8 cellular contexts compared by ENCODE assay signal in the genomic region with DNA sequence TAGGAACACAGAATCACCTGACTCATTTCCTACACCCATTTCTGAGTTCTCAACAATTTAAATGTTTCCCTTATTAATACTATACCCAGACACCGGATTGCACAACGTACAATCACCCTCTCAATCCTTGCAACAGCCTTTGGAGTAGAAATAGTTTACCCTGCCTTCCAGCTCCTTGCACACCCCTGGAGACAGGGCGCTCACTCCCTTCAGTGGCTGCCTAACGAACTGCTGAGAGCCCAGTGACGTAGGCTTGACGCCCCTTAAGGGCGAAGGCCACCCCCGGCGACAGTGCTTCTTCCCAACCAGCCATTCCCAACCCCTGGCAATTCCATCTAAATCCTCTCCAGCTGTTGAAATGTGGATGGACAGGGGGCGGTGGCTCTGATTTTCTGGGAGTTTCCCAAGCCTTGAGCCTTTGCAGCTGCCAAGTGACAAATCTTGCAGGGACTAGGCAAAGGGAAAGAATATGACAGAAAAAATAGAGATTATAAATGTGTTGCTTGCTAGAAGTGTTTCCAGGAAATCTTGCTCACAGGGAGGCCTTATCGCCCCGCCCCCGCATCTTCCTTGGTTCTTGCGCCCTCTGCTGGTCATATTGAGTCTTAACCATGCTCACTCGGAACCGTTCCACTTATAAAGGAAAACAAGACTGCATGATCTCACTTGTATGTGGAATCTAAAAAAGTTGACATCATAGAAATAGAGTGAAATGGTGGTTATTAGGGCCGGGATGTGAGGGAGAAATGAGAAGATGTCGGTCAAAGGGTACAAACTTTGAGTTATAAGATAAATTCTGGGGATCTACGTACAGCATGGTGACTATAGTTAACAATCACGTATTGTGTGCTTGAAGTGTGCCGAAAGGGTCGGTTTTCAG. TPM values are rescaled to one million over a fixed set of nuclear protein-coding genes. Genes with fewer than 3 reads are reported as not detected.
A peak's percentile ranks its signal among the peaks of the same experiment; 100 is the strongest.
DNase-seq lines count a peak whose midpoint lies in the region; ATAC-seq and TF ChIP-seq lines count a peak whose summit lies in the region.

No MANE protein-coding gene starts in this region.

- H3K9me3 Mint-ChIP-seq in naive thymus-derived CD8-positive, alpha-beta T cell: no peaks in the 10 kb centered on the region

- H3K79me2 ChIP-seq in DND-41 (ENCODE audit: insufficient read depth, low read length): no peaks in the 10 kb centered on the region

- POLR2A ChIA-PET in naive thymus-derived CD8-positive, alpha-beta T cell (lab: Charles Lee): no interaction called here

- no peak overlapping the region for H3K9ac ChIP-seq in DND-41 (ENCODE audit: low read depth, low read length)

- ATAC-seq in DND-41 (ENCODE audit: insufficient read depth, low read depth): peak; percentile 95
- ATAC-seq in naive thymus-derived CD8-positive, alpha-beta T cell: peak; percentile 78 to 84

- H3K4me1 Mint-ChIP-seq in naive thymus-derived CD8-positive, alpha-beta T cell: peaks cover 17 to 38% (median 31%) of the 10 kb centered on the region in 4 donors

- no peaks in the 10 kb centered on the region for H3K36me3 ChIP-seq in DND-41 (ENCODE audit: insufficient read depth, low read length)

- peak overlapping the region; percentile 65; the same call in 1 of the 2 replicates for H2AFZ ChIP-seq in DND-41 (ENCODE audit: low read depth, low read length)

- H3K4me3 Mint-ChIP-seq in naive thymus-derived CD8-positive, alpha-beta T cell: peak overlapping the region in 3 of 10 donors; percentile 3 to 39 (median 11)

- H3K4me1 ChIP-seq in DND-41 (ENCODE audit: insufficient read depth, low read length): peaks cover 6% of the 10 kb centered on the region

- H3K27me3 Mint-ChIP-seq in naive thymus-derived CD8-positive, alpha-beta T cell: peaks cover 27 to 77% (median 43%) of the 10 kb centered on the region in 5 donors

- H3K27ac ChIP-seq in DND-41 (ENCODE audit: low read length): no peak overlapping the region

- no peaks in the 10 kb centered on the region for H3K36me3 Mint-ChIP-seq in naive thymus-derived CD8-positive, alpha-beta T cell

- no peaks in the 10 kb centered on the region for H3K9me3 ChIP-seq in DND-41 (ENCODE audit: insufficient read depth, low read length, severe bottlenecking)

- no peak overlapping the region for H3K4me2 ChIP-seq in DND-41 (ENCODE audit: insufficient read depth, low read length)

- TF ChIP-seq CTCF in DND-41 (IDR thresholded peaks at IDR 0.05; ENCODE audit: borderline replicate concordance, extremely low read depth, low read length, poor library complexity, severe bottlenecking): peak; percentile 90

- H3K27ac Mint-ChIP-seq in naive thymus-derived CD8-positive, alpha-beta T cell: peak overlapping the region in 3 of 10 donors; percentile 10 to 50 (median 10)

- no peaks in the 10 kb centered on the region for H4K20me1 ChIP-seq in DND-41 (ENCODE audit: insufficient read depth, low read length)

- no peaks in the 10 kb centered on the region for H3K27me3 ChIP-seq in DND-41 (ENCODE audit: insufficient read depth, low read length, poor library complexity)

- TF ChIP-seq POLR2A in erythroblast (IDR thresholded peaks at IDR 0.05; ENCODE audit: low read length): no peak

- no peak overlapping the region for H3K4me3 ChIP-seq in DND-41 (ENCODE audit: low read depth in 1 of 2, low read length in 2 of 2)
- peak overlapping the region; percentile 15; the same call in 1 of the 2 replicates for H3K4me3 ChIP-seq in Jurkat, Clone E6-1 (ENCODE audit: low read length)

- DNase-seq in DND-41: peak; percentile 75
- peak; percentile 76 for DNase-seq in Jurkat, Clone E6-1 (ENCODE audit: low read depth, low spot score)
- DNase-seq in OCI-M1 (lab: John Stamatoyannopoulos, UW): peak; percentile 94
- DNase-seq in activated T-cell treated with anti-CD3 and anti-CD28 coated beads for 24 hours (ENCODE audit: low read depth): peak; percentile 76
- peak; percentile 82 to 92 for DNase-seq in erythroblast (lab: John Stamatoyannopoulos, UW)
- peak; percentile 62 to 90 (median 76) for DNase-seq in naive thymus-derived CD8-positive, alpha-beta T cell
- peak; percentile 43 to 70 for DNase-seq in stimulated activated CD8-positive, alpha-beta memory T cell treated with anti-CD3 and anti-CD28 coated beads, Interleukin-7, amount 100 ng/mL, for 48 hours (ENCODE audit: extremely low read depth in 1 of 2, low read depth in 1 of 2)
- no peak for DNase-seq in cortex of kidney (lab: John Stamatoyannopoulos, UW)

RNA-seq across cellular contexts. Expression of gene BARX1, which starts 7.6 kb away (rescaled TPM):
- polyA plus RNA-seq in Jurkat, Clone E6-1 (2012; ENCODE audit: insufficient read depth, insufficient read length): not detected
- total RNA-seq in naive thymus-derived CD8-positive, alpha-beta T cell: not detected
- polyA plus RNA-seq in naive thymus-derived CD8-positive, alpha-beta T cell: not detected
